Comparison of ENCODE assay signal across 8 cellular contexts in the genomic region with DNA sequence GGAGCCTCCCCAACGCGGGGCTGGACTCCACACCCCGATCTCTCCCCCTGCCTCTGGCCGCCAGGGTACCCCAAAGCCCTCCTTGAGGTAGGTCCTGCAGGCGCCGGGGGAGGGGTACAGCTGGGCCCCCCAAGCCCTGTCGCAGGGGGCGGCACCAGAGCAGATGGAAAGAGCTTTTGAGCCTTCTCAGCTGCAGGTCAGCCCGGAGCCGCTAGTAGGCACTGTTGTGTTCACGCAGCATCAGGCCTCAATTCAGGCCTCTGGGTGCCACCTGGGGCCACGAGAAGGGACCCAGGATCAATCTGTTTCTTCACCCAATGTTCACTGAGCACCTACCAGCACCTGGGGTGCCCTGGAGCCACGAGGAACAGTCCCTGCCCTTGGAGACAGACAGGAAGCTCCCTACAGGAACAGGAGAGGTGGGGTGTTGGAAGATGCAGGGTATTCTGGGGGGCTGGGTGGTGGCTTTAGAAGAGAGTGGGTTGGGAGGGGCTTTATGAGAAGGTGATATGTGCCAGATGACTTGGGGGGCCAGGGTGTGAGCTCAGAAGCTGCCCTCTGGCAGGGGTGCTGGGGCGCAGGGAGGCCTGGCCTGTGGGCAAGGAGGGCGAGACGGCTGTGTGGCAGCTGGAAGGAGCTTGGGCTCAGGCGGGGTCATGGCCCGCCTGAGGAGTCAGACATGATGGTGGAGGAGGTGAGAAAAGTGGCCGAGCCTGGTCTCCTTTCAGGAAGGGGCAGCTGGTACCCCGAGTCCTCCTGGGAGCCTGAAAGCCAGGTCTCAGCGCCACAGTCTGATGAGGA.
DNase-seq lines count a peak whose midpoint lies in the region; ATAC-seq and TF ChIP-seq lines count a peak whose summit lies in the region.

No MANE protein-coding gene starts in this region.

- no peak overlapping the region for H2AFZ ChIP-seq in DND-41 (ENCODE audit: low read depth, low read length)

- no peaks in the 10 kb centered on the region for H3K36me3 ChIP-seq in DND-41 (ENCODE audit: insufficient read depth, low read length)
- no peaks in the 10 kb centered on the region for H3K36me3 ChIP-seq in mucosa of stomach (ENCODE audit: control insufficient read depth, insufficient read depth, low read length)

- no peaks in the 10 kb centered on the region for H3K79me2 ChIP-seq in DND-41 (ENCODE audit: insufficient read depth, low read length)

- TF ChIP-seq CTCF in DND-41 (IDR thresholded peaks at IDR 0.05; ENCODE audit: borderline replicate concordance, extremely low read depth, low read length, poor library complexity, severe bottlenecking): peak; percentile 61

- 0 out of 2 replicates have a peak, but pooled peaks cover 4% of the 10 kb centered on the region for H4K20me1 ChIP-seq in DND-41 (ENCODE audit: insufficient read depth, low read length)

- H3K27ac ChIP-seq in DND-41 (ENCODE audit: low read length): peak overlapping the region; percentile 29; the same call in 1 of the 2 replicates

- H3K4me1 ChIP-seq in DND-41 (ENCODE audit: insufficient read depth, low read length) (no peaks in the 10 kb centered on the region), mucosa of stomach (ENCODE audit: control insufficient read depth, insufficient read depth, low read length) (peaks cover 22% of the 10 kb centered on the region)

- no peaks in the 10 kb centered on the region for H3K9me3 ChIP-seq in DND-41 (ENCODE audit: insufficient read depth, low read length, severe bottlenecking)
- no peaks in the 10 kb centered on the region for H3K9me3 ChIP-seq in mucosa of stomach (ENCODE audit: control insufficient read depth, low read length)

- ATAC-seq in DND-41 (ENCODE audit: insufficient read depth, low read depth) (peak; percentile 51; the same call in 1 of the 3 replicates), GM19035 (IDR thresholded peaks at IDR 0.05; ENCODE audit: unreplicated experiment) (no peak)

- H3K27me3 ChIP-seq in DND-41 (ENCODE audit: insufficient read depth, low read length, poor library complexity) (no peaks in the 10 kb centered on the region), mucosa of stomach (ENCODE audit: control insufficient read depth, insufficient read depth, low read length) (no peaks in the 10 kb centered on the region)

- no peak overlapping the region for H3K4me3 ChIP-seq in DND-41 (ENCODE audit: low read depth in 1 of 2, low read length in 2 of 2)
- no peak overlapping the region for H3K4me3 ChIP-seq in mucosa of stomach (ENCODE audit: low read length)

- H3K36me3 Mint-ChIP-seq in activated naive CD8-positive, alpha-beta T cell: no peaks in the 10 kb centered on the region

- H3K9me3 Mint-ChIP-seq in activated naive CD8-positive, alpha-beta T cell (ENCODE audit: low read depth): no peaks in the 10 kb centered on the region

- peak overlapping the region; percentile 46 for H3K27ac Mint-ChIP-seq in activated naive CD8-positive, alpha-beta T cell

- H3K4me2 ChIP-seq in DND-41 (ENCODE audit: insufficient read depth, low read length): no peak overlapping the region

- H3K4me1 Mint-ChIP-seq in activated naive CD8-positive, alpha-beta T cell (ENCODE audit: low read depth): peaks cover 16% of the 10 kb centered on the region

- H3K9ac ChIP-seq in DND-41 (ENCODE audit: low read depth, low read length) (no peak overlapping the region), mucosa of stomach (ENCODE audit: low read length) (peak overlapping the region; percentile 12)

- H3K27me3 Mint-ChIP-seq in activated naive CD8-positive, alpha-beta T cell: no peaks in the 10 kb centered on the region

- no peak overlapping the region for H3K4me3 Mint-ChIP-seq in activated naive CD8-positive, alpha-beta T cell

- DNase-seq in DND-41 (peak; percentile 51), NOMO-1 treated with DMSO at 0.1 percent for 48 hours (lab: John Stamatoyannopoulos, UW; ENCODE audit: unreplicated experiment) (peak; percentile 43), dedifferentiated amniotic fluid mesenchymal stem cell (ENCODE audit: extremely low spot score) (no peak), hippocampal formation (lab: John Stamatoyannopoulos, UW) (no peak), NCI-H1092 (lab: John Stamatoyannopoulos, UW) (no peak)

Comparison
In these comparisons a context has a peak if more than half of its experiments do, and no peak if none do; other contexts are left out.
1. DNase-seq: peak in DND-41 (single experiment) and NOMO-1 treated with DMSO at 0.1 percent for 48 hours (single experiment); none in dedifferentiated amniotic fluid mesenchymal stem cell (single experiment), hippocampal formation (0 of 2) and NCI-H1092 (single experiment).